In genomic region chr17:62821213-62822079, GRCh38 we compare ENCODE assay signal across 1 cellular context.
TF ChIP-seq lines count a peak whose summit lies in the region.

No MANE protein-coding gene starts in this region.

TF ChIP-seq in HepG2, 621 proteins besides CTCF, POLR2A, EP300 and RAD21:
- peak; percentile 35; the same call in 1 of the 2 replicates for TF ChIP-seq MAFF (IDR thresholded peaks at IDR 0.05; ENCODE audit: low read depth, low read length)
- no peak for TF ChIP-seq SMAD1 (CRISPR knock-in tag; IDR thresholded peaks at IDR 0.05; ENCODE audit: borderline replicate concordance, low read depth)
- TF ChIP-seq MAFK (conservative IDR thresholded peaks at IDR 0.05 in 1 of 2, IDR thresholded peaks at IDR 0.05 in 1 of 2; ENCODE audit: low read length in 2 of 2): peak; percentile 69 to 71
